Comparison of ENCODE assay signal across 8 cellular contexts in the genomic region with DNA sequence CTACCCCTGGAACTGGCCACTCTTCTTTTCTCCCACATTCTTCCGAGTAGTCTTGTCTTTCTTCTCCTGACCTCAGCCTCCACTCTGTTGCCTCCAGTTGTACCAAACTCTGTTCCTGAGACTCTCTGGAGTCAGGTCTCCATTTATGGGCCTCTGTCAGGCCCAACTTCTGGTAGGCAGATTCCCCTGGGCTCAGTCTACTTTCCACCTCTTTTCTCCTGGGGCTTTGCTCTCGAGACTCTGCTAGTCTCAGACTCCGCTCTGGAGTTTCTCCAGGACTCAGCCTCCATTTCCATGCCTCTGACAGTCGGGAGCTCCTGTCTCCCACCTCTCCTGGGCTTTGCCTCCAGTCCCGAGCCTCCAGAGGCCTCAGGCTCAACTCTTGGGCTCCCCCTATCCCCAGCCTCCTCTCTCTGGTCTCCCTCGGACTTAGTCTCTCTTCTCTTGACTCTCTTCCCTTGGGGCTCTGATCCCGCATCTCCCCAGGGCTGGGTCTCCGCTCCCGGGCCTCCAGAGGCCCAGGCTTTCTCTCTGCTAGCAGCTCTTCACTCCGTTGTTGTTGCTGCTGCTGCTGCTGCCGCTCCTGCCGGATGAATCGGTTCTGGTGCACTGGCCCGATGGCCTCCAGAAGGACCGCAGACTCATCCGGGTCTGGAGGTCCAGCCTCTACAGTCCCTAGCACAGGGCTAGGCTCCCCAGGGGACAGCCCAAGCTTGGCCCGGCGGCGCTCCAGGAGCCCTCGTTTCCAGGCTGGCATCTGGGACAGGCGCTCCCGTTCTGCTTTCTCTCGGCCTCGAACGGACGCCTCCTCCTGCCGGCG. TPM values are rescaled to one million over a fixed set of nuclear protein-coding genes. Genes with fewer than 3 reads are reported as not detected.
DNase-seq lines count a peak whose midpoint lies in the region; ATAC-seq, FAIRE-seq and TF ChIP-seq lines count a peak whose summit lies in the region.

No MANE protein-coding gene starts in this region.

- H3K27ac Mint-ChIP-seq in activated T-cell treated with anti-CD3 and anti-CD28 coated beads, Interleukin-2, amount 50 U/mL, for 72 hours, result peak overlapping the region; percentile 95

- peaks cover 36 to 47% of the 10 kb centered on the region in 2 donors for H3K36me3 Mint-ChIP-seq in activated T-cell treated with anti-CD3 and anti-CD28 coated beads, Interleukin-2, amount 50 U/mL, for 72 hours (ENCODE audit: insufficient read depth in 2 of 2)

- H3K4me3 ChIP-seq in AG10803 (ENCODE audit: low read length) (peak overlapping the region; percentile 93), HUES64 (ENCODE audit: low read length) (peak overlapping the region; percentile 74), iPS-18a (ENCODE audit: low read length) (peak overlapping the region; percentile 78)

- peaks cover 39% of the 10 kb centered on the region for H3K4me1 ChIP-seq in HUES64 (ENCODE audit: insufficient read depth, low read length)
- H3K4me1 ChIP-seq in iPS-18a (ENCODE audit: control insufficient read depth, low read depth, low read length), result peaks cover 55% of the 10 kb centered on the region

- no peak for DNase-seq in AG10803 (ENCODE audit: low read depth)
- DNase-seq in activated T-cell treated with anti-CD3 and anti-CD28 coated beads, Interleukin-2, amount 50 U/mL, for 72 hours, result peak; percentile 42 to 48
- peak; percentile 41 for DNase-seq in stimulated activated naive CD8-positive, alpha-beta T cell treated with anti-CD3 and anti-CD28 coated beads, Interleukin-15, Interleukin-2, amounts not matched to agents 100 U/mL and 50 U/mL, for 24 hours
- DNase-seq in frontal cortex (ENCODE audit: low spot score in 2 of 2), result no peak

- 47% methylated on average over 28 of the region's 28 CpGs for WGBS in HUES64

- H3K4me3 Mint-ChIP-seq in activated T-cell treated with anti-CD3 and anti-CD28 coated beads, Interleukin-2, amount 50 U/mL, for 72 hours, result peak overlapping the region; percentile 96 to 98

- 0 out of 2 replicates have a peak overlapping the region, but pooled peaks have one; percentile 3 for H3K9ac ChIP-seq in HUES64 (ENCODE audit: low read depth, low read length)
- H3K9ac ChIP-seq in iPS-18a (ENCODE audit: low read length), result no peak overlapping the region

- no peaks in the 10 kb centered on the region for H3K27me3 Mint-ChIP-seq in activated T-cell treated with anti-CD3 and anti-CD28 coated beads, Interleukin-2, amount 50 U/mL, for 72 hours (ENCODE audit: low read depth)

- H3K36me3 ChIP-seq in HUES64 (ENCODE audit: insufficient read depth, low read length) (peaks cover 2% of the 10 kb centered on the region; the same call in 1 of the 2 replicates), iPS-18a (ENCODE audit: control insufficient read depth, low read depth, low read length) (no peaks in the 10 kb centered on the region)

- H3K27ac ChIP-seq in HUES64 (ENCODE audit: low read depth, low read length) (no peak overlapping the region), iPS-18a (ENCODE audit: low read length) (no peak overlapping the region)

- H3K4me1 Mint-ChIP-seq in activated T-cell treated with anti-CD3 and anti-CD28 coated beads, Interleukin-2, amount 50 U/mL, for 72 hours (ENCODE audit: low read depth), result peaks cover 42% of the 10 kb centered on the region

- H3K27me3 ChIP-seq in HUES64 (ENCODE audit: insufficient read depth, low read length) (no peaks in the 10 kb centered on the region), iPS-18a (ENCODE audit: control insufficient read depth, insufficient read depth, low read length) (no peaks in the 10 kb centered on the region)

- peak; percentile 46 for TF ChIP-seq CTCF in AG10803 (conservative IDR thresholded peaks at IDR 0.05; ENCODE audit: low read length)

- no peaks in the 10 kb centered on the region for H3K9me3 Mint-ChIP-seq in activated T-cell treated with anti-CD3 and anti-CD28 coated beads, Interleukin-2, amount 50 U/mL, for 72 hours

- no peak for FAIRE-seq in frontal cortex (lab: Jason Lieb, UNC)

- no peak for ATAC-seq in activated T-cell treated with anti-CD3 and anti-CD28 coated beads, Interleukin-2, amount 50 U/mL, for 72 hours (replicated peaks in 1 of 2)
- no peak for ATAC-seq in stimulated activated naive CD8-positive, alpha-beta T cell treated with anti-CD3 and anti-CD28 coated beads, Interleukin-15, Interleukin-2, amounts not matched to agents 100 U/mL and 50 U/mL, for 24 hours
- no peak for ATAC-seq in HG02759 (IDR thresholded peaks at IDR 0.05; ENCODE audit: unreplicated experiment)
- no peak for ATAC-seq in GM19463 (IDR thresholded peaks at IDR 0.05; ENCODE audit: unreplicated experiment)

- H3K9me3 ChIP-seq in HUES64 (ENCODE audit: insufficient read depth, low read depth, low read length) (no peaks in the 10 kb centered on the region), iPS-18a (ENCODE audit: control insufficient read depth, low read depth, low read length) (no peaks in the 10 kb centered on the region)

RNA-seq across cellular contexts. Expression of gene PPP1R18, which starts 1.1 kb away (rescaled TPM):
- polyA plus RNA-seq in HUES64 (2013, experiment 1 of 2), result 26.8 TPM
- polyA plus RNA-seq in HUES64 (2013, experiment 2 of 2), result 38.5 TPM
- 100 to 1,000 TPM; 179 to 200 TPM for total RNA-seq in activated T-cell treated with anti-CD3 and anti-CD28 coated beads, Interleukin-2, amount 50 U/mL, for 72 hours
- 44.0 TPM for total RNA-seq in frontal cortex

RNA-seq across cellular contexts. Expression of gene NRM, which starts 5.4 kb away (rescaled TPM):
- 32.6 TPM for polyA plus RNA-seq in HUES64 (2013, experiment 1 of 2)
- polyA plus RNA-seq in HUES64 (2013, experiment 2 of 2), result 39.9 TPM
- 10 to 100 TPM; 26.9 to 29.6 TPM for total RNA-seq in activated T-cell treated with anti-CD3 and anti-CD28 coated beads, Interleukin-2, amount 50 U/mL, for 72 hours
- 0.41 TPM for total RNA-seq in frontal cortex

RNA-seq across cellular contexts. Expression of gene DHX16, which starts 12.6 kb away (rescaled TPM):
- polyA plus RNA-seq in HUES64 (2013, experiment 1 of 2), result 25.9 TPM
- 26.6 TPM for polyA plus RNA-seq in HUES64 (2013, experiment 2 of 2)
- 10 to 100 TPM; 39.2 to 43.0 TPM for total RNA-seq in activated T-cell treated with anti-CD3 and anti-CD28 coated beads, Interleukin-2, amount 50 U/mL, for 72 hours
- total RNA-seq in frontal cortex, result 22.4 TPM

RNA-seq across cellular contexts. Expression of gene MDC1, which starts 31.7 kb away (rescaled TPM):
- polyA plus RNA-seq in HUES64 (2013, experiment 1 of 2), result 45.9 TPM
- 43.7 TPM for polyA plus RNA-seq in HUES64 (2013, experiment 2 of 2)
- total RNA-seq in activated T-cell treated with anti-CD3 and anti-CD28 coated beads, Interleukin-2, amount 50 U/mL, for 72 hours, result 100 to 1,000 TPM; 102 to 127 TPM
- 4.1 TPM for total RNA-seq in frontal cortex

RNA-seq across cellular contexts. Expression of gene TUBB, which starts 34.8 kb away (rescaled TPM):
- 1,851 TPM for polyA plus RNA-seq in HUES64 (2013, experiment 1 of 2)
- polyA plus RNA-seq in HUES64 (2013, experiment 2 of 2), result 1,975 TPM
- total RNA-seq in activated T-cell treated with anti-CD3 and anti-CD28 coated beads, Interleukin-2, amount 50 U/mL, for 72 hours, result 100 to 1,000 TPM; 668 to 724 TPM
- total RNA-seq in frontal cortex, result 1,325 TPM

Comparison
In these comparisons a context has a peak if more than half of its experiments do, and no peak if none do; other contexts are left out.
1. DNase-seq: peak in activated T-cell treated with anti-CD3 and anti-CD28 coated beads, Interleukin-2, amount 50 U/mL, for 72 hours (2 of 2) and stimulated activated naive CD8-positive, alpha-beta T cell treated with anti-CD3 and anti-CD28 coated beads, Interleukin-15, Interleukin-2, amounts not matched to agents 100 U/mL and 50 U/mL, for 24 hours (single experiment); none in AG10803 (single experiment) and frontal cortex (0 of 2).
2. RNA of gene NRM, which starts 5.4 kb away (total RNA-seq): 26.9 to 29.6 TPM in activated T-cell treated with anti-CD3 and anti-CD28 coated beads, Interleukin-2, amount 50 U/mL, for 72 hours; 0.41 TPM in frontal cortex (single experiment); every median in the first group is over 10 times any median in the second.
3. Peak in every context shown above with its lines, with median percentiles within 50 percentile points of each other: H3K4me3 ChIP-seq.